29 cellular contexts compared by ENCODE assay signal in the genomic region with DNA sequence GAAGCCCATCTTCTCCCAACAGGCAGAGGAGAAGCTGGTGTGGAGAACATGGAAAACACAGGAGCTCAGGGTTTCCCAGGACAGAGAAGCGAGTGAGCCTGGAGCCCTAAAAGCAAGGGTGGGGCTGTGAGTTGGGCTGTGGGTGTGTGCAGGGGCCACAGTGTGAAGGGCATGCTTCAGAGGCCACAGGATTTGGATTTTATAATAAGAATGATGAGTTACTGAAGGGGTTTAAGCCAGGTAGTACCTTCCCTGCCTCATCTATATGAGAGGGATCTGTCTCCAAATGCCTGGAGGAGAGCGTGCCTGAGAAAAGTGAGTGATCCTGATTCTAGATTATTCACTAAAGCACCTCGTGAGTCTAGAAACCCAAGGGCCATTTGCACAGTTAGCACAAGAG.
"Had no signal": no experiment of that assay in that cellular context is flagged by ENCODE, and none has a peak within 500 bp of the region (broad histone marks: within the 10 kb centered on the region; RNA-seq: fewer than 3 reads in every experiment).

No MANE protein-coding gene starts in this region.

- H3K4me1 Mint-ChIP-seq: natural killer cell; nephron; stimulated activated effector memory CD8-positive, alpha-beta T cell treated with anti-CD3 and anti-CD28 coated beads, Interleukin-12 subunit alpha, Interleukin-12 subunit beta, amount 100 ng/mL, for 72 hours had no signal

- H3K9me3 ChIP-seq: ovary, psoas muscle, right lobe of liver, sigmoid colon, suprapubic skin, testis, tibial artery, transverse colon, upper lobe of right lung, uterus had no signal

- H3K4me3 ChIP-seq: neural progenitor cell, ovary, psoas muscle, right lobe of liver, sigmoid colon, suprapubic skin, testis, tibial artery, transverse colon, upper lobe of right lung, uterus had no signal

- H3K4me1 ChIP-seq: parathyroid adenoma, psoas muscle, right lobe of liver, sigmoid colon, suprapubic skin, testis, tibial artery, transverse colon, upper lobe of right lung, uterus had no signal

- H3K36me3 Mint-ChIP-seq: natural killer cell; neural progenitor cell; stimulated activated effector memory CD8-positive, alpha-beta T cell treated with anti-CD3 and anti-CD28 coated beads, Interleukin-12 subunit alpha, Interleukin-12 subunit beta, amount 100 ng/mL, for 72 hours; type B pancreatic cell had no signal

- H3K27me3 ChIP-seq: ovary, right lobe of liver, testis, uterus had no signal

- H3K9me3 Mint-ChIP-seq: natural killer cell; nephron; neural progenitor cell; stimulated activated effector memory CD8-positive, alpha-beta T cell treated with anti-CD3 and anti-CD28 coated beads, Interleukin-12 subunit alpha, Interleukin-12 subunit beta, amount 100 ng/mL, for 72 hours; stimulated activated naive CD8-positive, alpha-beta T cell treated with anti-CD3 and anti-CD28 coated beads, Interleukin-15, amount 100 ng/mL, for 72 hours; type B pancreatic cell had no signal

- H3K36me3 ChIP-seq: neural progenitor cell, ovary, right lobe of liver, sigmoid colon, suprapubic skin, tibial artery, transverse colon, upper lobe of right lung, uterus had no signal

- ATAC-seq: natural killer cell; psoas muscle; right cardiac atrium; right lobe of liver; stimulated activated effector memory CD8-positive, alpha-beta T cell treated with anti-CD3 and anti-CD28 coated beads, Interleukin-12 subunit alpha, Interleukin-12 subunit beta, amount 100 ng/mL, for 72 hours; stimulated activated naive CD8-positive, alpha-beta T cell treated with anti-CD3 and anti-CD28 coated beads, Interleukin-15, amount 100 ng/mL, for 72 hours; stimulated activated naive CD8-positive, alpha-beta T cell treated with anti-CD3 and anti-CD28 coated beads, Interleukin-15, Interleukin-2, amounts not matched to agents 100 U/mL and 50 U/mL, for 24 hours; upper lobe of right lung had no signal

- H3K4me3 Mint-ChIP-seq: natural killer cell; nephron; neural progenitor cell; stimulated activated effector memory CD8-positive, alpha-beta T cell treated with anti-CD3 and anti-CD28 coated beads, Interleukin-12 subunit alpha, Interleukin-12 subunit beta, amount 100 ng/mL, for 72 hours; stimulated activated naive CD8-positive, alpha-beta T cell treated with anti-CD3 and anti-CD28 coated beads, Interleukin-15, amount 100 ng/mL, for 72 hours; type B pancreatic cell had no signal

- DNase-seq: natural killer cell; occipital lobe; ovary; posterior cingulate gyrus; psoas muscle; right cardiac atrium; right lobe of liver; sigmoid colon; small intestine; stimulated activated CD4-positive, alpha-beta T cell treated with anti-CD3 and anti-CD28 coated beads, Interleukin-15, amount 100 ng/mL, for 24 hours; stimulated activated CD4-positive, alpha-beta T cell treated with anti-CD3 and anti-CD28 coated beads, Interleukin-2, amount 100 ng/mL, for 24 hours; stimulated activated CD4-positive, alpha-beta T cell treated with anti-CD3 and anti-CD28 coated beads, Interleukin-2, amount 100 ng/mL, for 48 hours; stimulated activated CD4-positive, alpha-beta T cell treated with anti-CD3 and anti-CD28 coated beads, Interleukin-4, amount 100 ng/mL, for 24 hours; stimulated activated naive CD4-positive, alpha-beta T cell; stimulated activated naive CD8-positive, alpha-beta T cell treated with anti-CD3 and anti-CD28 coated beads, Interleukin-15, amount 100 ng/mL, for 72 hours; stimulated activated naive CD8-positive, alpha-beta T cell treated with anti-CD3 and anti-CD28 coated beads, Interleukin-15, Interleukin-2, amounts not matched to agents 100 U/mL and 50 U/mL, for 24 hours; substantia nigra; testis; tibial artery; transverse colon; upper lobe of right lung; uterus had no signal

- H3K27ac Mint-ChIP-seq: natural killer cell; nephron; neural progenitor cell; progenitor cell of endocrine pancreas; stimulated activated effector memory CD8-positive, alpha-beta T cell treated with anti-CD3 and anti-CD28 coated beads, Interleukin-12 subunit alpha, Interleukin-12 subunit beta, amount 100 ng/mL, for 72 hours; stimulated activated naive CD8-positive, alpha-beta T cell treated with anti-CD3 and anti-CD28 coated beads, Interleukin-15, amount 100 ng/mL, for 72 hours; type B pancreatic cell had no signal

- H3K27ac ChIP-seq: neural progenitor cell, ovary, parathyroid adenoma, psoas muscle, right lobe of liver, sigmoid colon, suprapubic skin, testis, tibial artery, transverse colon, upper lobe of right lung, uterus had no signal
